1 cellular context compared by ENCODE assay signal in the genomic region with DNA sequence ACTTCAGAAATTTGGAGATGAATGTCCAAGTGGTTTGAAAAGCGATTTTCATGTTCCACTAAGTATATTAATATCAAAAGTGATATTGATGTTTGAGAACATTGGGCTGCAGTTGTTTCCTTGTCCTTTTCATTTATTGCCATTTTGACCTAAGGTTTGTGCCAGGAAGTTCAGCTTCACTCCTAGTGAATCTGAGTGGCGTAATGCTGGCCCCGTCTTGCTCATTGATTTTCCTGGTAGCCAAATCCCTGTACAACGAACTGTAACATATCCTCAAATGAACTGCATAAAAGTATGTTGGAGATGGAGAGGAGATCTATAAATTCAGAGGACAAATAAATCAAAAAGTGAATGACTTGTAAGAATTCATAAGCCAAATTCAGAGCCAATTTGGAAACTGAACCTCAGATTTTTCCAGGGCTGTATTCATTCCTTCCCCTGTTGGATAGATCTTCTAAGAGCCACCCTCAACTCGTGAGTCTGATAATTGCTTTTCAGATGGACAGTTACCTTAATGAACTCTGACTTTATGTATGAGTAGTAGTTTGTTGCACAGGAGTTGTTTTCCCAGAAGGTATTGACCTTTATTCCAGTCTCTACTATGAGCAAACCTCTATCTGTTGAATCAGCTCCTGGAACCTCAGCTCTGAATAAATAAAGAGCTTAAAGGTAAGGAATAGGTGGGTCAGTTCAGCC.
TF ChIP-seq lines count a peak whose summit lies in the region.

No MANE protein-coding gene starts in this region.

TF ChIP-seq in HepG2, 621 proteins besides CTCF, POLR2A, EP300 and RAD21 (continued from another document and continues in another):
- TF ChIP-seq, protein P1, sequence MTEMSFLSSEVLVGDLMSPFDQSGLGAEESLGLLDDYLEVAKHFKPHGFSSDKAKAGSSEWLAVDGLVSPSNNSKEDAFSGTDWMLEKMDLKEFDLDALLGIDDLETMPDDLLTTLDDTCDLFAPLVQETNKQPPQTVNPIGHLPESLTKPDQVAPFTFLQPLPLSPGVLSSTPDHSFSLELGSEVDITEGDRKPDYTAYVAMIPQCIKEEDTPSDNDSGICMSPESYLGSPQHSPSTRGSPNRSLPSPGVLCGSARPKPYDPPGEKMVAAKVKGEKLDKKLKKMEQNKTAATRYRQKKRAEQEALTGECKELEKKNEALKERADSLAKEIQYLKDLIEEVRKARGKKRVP (CRISPR knock-in tag; IDR thresholded peaks at IDR 0.05), result peak in 1 of 2 experiments; percentile 51; a peak in 1 of 4 replicates
- TF ChIP-seq CBX1 (IDR thresholded peaks at IDR 0.05; ENCODE audit: low read depth) (no peak), FOXK2 (IDR thresholded peaks at IDR 0.05) (0 out of 2 replicates have a peak, but pooled peaks have one; percentile 58), KMT2B (CRISPR knock-in tag; IDR thresholded peaks at IDR 0.05) (0 out of 2 replicates have a peak, but pooled peaks have one; percentile 34), ZNF326 (CRISPR knock-in tag; IDR thresholded peaks at IDR 0.05; ENCODE audit: borderline replicate concordance) (no peak), TBL1XR1 (IDR thresholded peaks at IDR 0.05; ENCODE audit: borderline replicate concordance, low read length, partially characterized antibody) (peak; percentile 44), AKAP8 (CRISPR knock-in tag; IDR thresholded peaks at IDR 0.05) (no peak), POLR2G (IDR thresholded peaks at IDR 0.05; ENCODE audit: low read depth, low read length) (no peak), FOXM1 (CRISPR knock-in tag; IDR thresholded peaks at IDR 0.05) (no peak), ZBTB42 (CRISPR knock-in tag; IDR thresholded peaks at IDR 0.05) (no peak), ZNF101 (CRISPR knock-in tag; IDR thresholded peaks at IDR 0.05; ENCODE audit: borderline replicate concordance, low read depth) (no peak), REXO4 (CRISPR knock-in tag; IDR thresholded peaks at IDR 0.05; ENCODE audit: borderline replicate concordance) (no peak), CREB1 (IDR thresholded peaks at IDR 0.05) (no peak), CREB1 (CRISPR knock-in tag; IDR thresholded peaks at IDR 0.05) (peak; percentile 54), MXD4 (CRISPR knock-in tag; IDR thresholded peaks at IDR 0.05) (no peak), FOSL1 (CRISPR knock-in tag; IDR thresholded peaks at IDR 0.05; ENCODE audit: borderline replicate concordance) (no peak), ZSCAN25 (CRISPR knock-in tag; IDR thresholded peaks at IDR 0.05) (no peak), PITX1 (CRISPR knock-in tag; IDR thresholded peaks at IDR 0.05) (peak; percentile 66), MED1 (CRISPR knock-in tag; IDR thresholded peaks at IDR 0.05) (peak; percentile 50; the same call in 1 of the 2 replicates), RBFOX2 (IDR thresholded peaks at IDR 0.05; ENCODE audit: low read depth, low read length) (no peak), FOXO1 (CRISPR knock-in tag; IDR thresholded peaks at IDR 0.05) (peak; percentile 37; the same call in 1 of the 2 replicates), ZNF792 (CRISPR knock-in tag; IDR thresholded peaks at IDR 0.05) (peak; percentile 100), PPARG (CRISPR knock-in tag; conservative IDR thresholded peaks at IDR 0.05) (peak; percentile 98), ZNF747 (CRISPR knock-in tag; IDR thresholded peaks at IDR 0.05; ENCODE audit: borderline replicate concordance) (no peak), KDM6A (CRISPR knock-in tag; IDR thresholded peaks at IDR 0.05; ENCODE audit: low read depth) (0 out of 2 replicates have a peak, but pooled peaks have one; percentile 34), ZEB1 (IDR thresholded peaks at IDR 0.05; ENCODE audit: insufficient replicate concordance, low read depth) (peak; percentile 68), HMG20A (CRISPR knock-in tag; IDR thresholded peaks at IDR 0.05; ENCODE audit: borderline replicate concordance) (peak; percentile 55; the same call in 1 of the 2 replicates), AGO2 (optimal IDR thresholded peaks at IDR 0.05; ENCODE audit: low read depth, low read length) (no peak), TCF7 (IDR thresholded peaks at IDR 0.05; ENCODE audit: low read depth) (0 out of 2 replicates have a peak, but pooled peaks have one; percentile 4), FOXA3 (CRISPR knock-in tag; IDR thresholded peaks at IDR 0.05) (0 out of 2 replicates have a peak, but pooled peaks have one; percentile 51), GATAD1 (CRISPR knock-in tag; IDR thresholded peaks at IDR 0.05) (0 out of 2 replicates have a peak, but pooled peaks have one; percentile 14), NR2F1 (CRISPR knock-in tag; IDR thresholded peaks at IDR 0.05) (peak in 1 of 2 experiments; percentile 7; a peak in 1 of 4 replicates), ZC3H4 (CRISPR knock-in tag; IDR thresholded peaks at IDR 0.05; ENCODE audit: borderline replicate concordance) (no peak), MAFF (IDR thresholded peaks at IDR 0.05; ENCODE audit: low read depth, low read length) (no peak), ZSCAN9 (CRISPR knock-in tag; IDR thresholded peaks at IDR 0.05; ENCODE audit: borderline replicate concordance) (no peak), TCF7L2 (IDR thresholded peaks at IDR 0.05; ENCODE audit: low read depth, low read length) (no peak), ELF3 (CRISPR knock-in tag; IDR thresholded peaks at IDR 0.05) (peak; percentile 28; the same call in 1 of the 2 replicates), ZNF614 (CRISPR knock-in tag; IDR thresholded peaks at IDR 0.05; ENCODE audit: borderline replicate concordance) (0 out of 2 replicates have a peak, but pooled peaks have one; percentile 23), CEBPB (IDR thresholded peaks at IDR 0.05; ENCODE audit: borderline replicate concordance, low read depth, low read length) (0 out of 2 replicates have a peak, but pooled peaks have one; percentile 36), ASH2L (IDR thresholded peaks at IDR 0.05; ENCODE audit: insufficient read length, low read depth, low read length) (peak; percentile 77), ZBTB20 (CRISPR knock-in tag; IDR thresholded peaks at IDR 0.05; ENCODE audit: borderline replicate concordance, low read depth) (no peak), NCOR1 (IDR thresholded peaks at IDR 0.05; ENCODE audit: borderline replicate concordance, low read length) (peak; percentile 63; the same call in 1 of the 2 replicates)
- TF ChIP-seq, protein P2, sequence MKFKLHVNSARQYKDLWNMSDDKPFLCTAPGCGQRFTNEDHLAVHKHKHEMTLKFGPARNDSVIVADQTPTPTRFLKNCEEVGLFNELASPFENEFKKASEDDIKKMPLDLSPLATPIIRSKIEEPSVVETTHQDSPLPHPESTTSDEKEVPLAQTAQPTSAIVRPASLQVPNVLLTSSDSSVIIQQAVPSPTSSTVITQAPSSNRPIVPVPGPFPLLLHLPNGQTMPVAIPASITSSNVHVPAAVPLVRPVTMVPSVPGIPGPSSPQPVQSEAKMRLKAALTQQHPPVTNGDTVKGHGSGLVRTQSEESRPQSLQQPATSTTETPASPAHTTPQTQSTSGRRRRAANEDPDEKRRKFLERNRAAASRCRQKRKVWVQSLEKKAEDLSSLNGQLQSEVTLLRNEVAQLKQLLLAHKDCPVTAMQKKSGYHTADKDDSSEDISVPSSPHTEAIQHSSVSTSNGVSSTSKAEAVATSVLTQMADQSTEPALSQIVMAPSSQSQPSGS (CRISPR knock-in tag; IDR thresholded peaks at IDR 0.05), result no peak
- TF ChIP-seq, protein P3, sequence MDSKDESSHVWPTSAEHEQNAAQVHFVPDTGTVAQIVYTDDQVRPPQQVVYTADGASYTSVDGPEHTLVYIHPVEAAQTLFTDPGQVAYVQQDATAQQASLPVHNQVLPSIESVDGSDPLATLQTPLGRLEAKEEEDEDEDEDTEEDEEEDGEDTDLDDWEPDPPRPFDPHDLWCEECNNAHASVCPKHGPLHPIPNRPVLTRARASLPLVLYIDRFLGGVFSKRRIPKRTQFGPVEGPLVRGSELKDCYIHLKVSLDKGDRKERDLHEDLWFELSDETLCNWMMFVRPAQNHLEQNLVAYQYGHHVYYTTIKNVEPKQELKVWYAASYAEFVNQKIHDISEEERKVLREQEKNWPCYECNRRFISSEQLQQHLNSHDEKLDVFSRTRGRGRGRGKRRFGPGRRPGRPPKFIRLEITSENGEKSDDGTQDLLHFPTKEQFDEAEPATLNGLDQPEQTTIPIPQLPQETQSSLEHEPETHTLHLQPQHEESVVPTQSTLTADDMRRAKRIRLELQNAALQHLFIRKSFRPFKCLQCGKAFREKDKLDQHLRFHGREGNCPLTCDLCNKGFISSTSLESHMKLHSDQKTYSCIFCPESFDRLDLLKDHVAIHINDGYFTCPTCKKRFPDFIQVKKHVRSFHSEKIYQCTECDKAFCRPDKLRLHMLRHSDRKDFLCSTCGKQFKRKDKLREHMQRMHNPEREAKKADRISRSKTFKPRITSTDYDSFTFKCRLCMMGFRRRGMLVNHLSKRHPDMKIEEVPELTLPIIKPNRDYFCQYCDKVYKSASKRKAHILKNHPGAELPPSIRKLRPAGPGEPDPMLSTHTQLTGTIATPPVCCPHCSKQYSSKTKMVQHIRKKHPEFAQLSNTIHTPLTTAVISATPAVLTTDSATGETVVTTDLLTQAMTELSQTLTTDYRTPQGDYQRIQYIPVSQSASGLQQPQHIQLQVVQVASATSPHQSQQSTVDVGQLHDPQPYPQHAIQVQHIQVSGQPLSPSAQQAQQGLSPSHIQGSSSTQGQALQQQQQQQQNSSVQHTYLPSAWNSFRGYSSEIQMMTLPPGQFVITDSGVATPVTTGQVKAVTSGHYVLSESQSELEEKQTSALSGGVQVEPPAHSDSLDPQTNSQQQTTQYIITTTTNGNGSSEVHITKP (CRISPR knock-in tag; IDR thresholded peaks at IDR 0.05; ENCODE audit: low read depth), result no peak
- TF ChIP-seq, protein P4, sequence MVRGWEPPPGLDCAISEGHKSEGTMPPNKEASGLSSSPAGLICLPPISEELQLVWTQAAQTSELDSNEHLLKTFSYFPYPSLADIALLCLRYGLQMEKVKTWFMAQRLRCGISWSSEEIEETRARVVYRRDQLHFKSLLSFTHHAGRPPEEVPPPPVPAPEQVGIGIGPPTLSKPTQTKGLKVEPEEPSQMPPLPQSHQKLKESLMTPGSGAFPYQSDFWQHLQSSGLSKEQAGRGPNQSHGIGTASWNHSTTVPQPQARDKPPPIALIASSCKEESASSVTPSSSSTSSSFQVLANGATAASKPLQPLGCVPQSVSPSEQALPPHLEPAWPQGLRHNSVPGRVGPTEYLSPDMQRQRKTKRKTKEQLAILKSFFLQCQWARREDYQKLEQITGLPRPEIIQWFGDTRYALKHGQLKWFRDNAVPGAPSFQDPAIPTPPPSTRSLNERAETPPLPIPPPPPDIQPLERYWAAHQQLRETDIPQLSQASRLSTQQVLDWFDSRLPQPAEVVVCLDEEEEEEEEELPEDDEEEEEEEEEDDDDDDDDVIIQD (CRISPR knock-in tag; IDR thresholded peaks at IDR 0.05; ENCODE audit: low read depth), result peak; percentile 37; the same call in 1 of the 2 replicates
- TF ChIP-seq, protein P5, sequence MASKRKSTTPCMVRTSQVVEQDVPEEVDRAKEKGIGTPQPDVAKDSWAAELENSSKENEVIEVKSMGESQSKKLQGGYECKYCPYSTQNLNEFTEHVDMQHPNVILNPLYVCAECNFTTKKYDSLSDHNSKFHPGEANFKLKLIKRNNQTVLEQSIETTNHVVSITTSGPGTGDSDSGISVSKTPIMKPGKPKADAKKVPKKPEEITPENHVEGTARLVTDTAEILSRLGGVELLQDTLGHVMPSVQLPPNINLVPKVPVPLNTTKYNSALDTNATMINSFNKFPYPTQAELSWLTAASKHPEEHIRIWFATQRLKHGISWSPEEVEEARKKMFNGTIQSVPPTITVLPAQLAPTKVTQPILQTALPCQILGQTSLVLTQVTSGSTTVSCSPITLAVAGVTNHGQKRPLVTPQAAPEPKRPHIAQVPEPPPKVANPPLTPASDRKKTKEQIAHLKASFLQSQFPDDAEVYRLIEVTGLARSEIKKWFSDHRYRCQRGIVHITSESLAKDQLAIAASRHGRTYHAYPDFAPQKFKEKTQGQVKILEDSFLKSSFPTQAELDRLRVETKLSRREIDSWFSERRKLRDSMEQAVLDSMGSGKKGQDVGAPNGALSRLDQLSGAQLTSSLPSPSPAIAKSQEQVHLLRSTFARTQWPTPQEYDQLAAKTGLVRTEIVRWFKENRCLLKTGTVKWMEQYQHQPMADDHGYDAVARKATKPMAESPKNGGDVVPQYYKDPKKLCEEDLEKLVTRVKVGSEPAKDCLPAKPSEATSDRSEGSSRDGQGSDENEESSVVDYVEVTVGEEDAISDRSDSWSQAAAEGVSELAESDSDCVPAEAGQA (IDR thresholded peaks at IDR 0.05; ENCODE audit: low read depth), result no peak
- TF ChIP-seq, protein P5 (CRISPR knock-in tag; IDR thresholded peaks at IDR 0.05; ENCODE audit: borderline replicate concordance), result no peak
- TF ChIP-seq, protein P6, sequence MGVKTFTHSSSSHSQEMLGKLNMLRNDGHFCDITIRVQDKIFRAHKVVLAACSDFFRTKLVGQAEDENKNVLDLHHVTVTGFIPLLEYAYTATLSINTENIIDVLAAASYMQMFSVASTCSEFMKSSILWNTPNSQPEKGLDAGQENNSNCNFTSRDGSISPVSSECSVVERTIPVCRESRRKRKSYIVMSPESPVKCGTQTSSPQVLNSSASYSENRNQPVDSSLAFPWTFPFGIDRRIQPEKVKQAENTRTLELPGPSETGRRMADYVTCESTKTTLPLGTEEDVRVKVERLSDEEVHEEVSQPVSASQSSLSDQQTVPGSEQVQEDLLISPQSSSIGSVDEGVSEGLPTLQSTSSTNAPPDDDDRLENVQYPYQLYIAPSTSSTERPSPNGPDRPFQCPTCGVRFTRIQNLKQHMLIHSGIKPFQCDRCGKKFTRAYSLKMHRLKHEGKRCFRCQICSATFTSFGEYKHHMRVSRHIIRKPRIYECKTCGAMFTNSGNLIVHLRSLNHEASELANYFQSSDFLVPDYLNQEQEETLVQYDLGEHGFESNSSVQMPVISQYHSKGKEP (CRISPR knock-in tag; IDR thresholded peaks at IDR 0.05), result no peak
